Comparison of ENCODE assay signal across 1 cellular context in genomic region chr5:140547508-140548299, GRCh38.
A peak's percentile ranks its signal among the peaks of the same experiment; 100 is the strongest.
TF ChIP-seq lines count a peak whose summit lies in the region.

EIF4EBP3 (plus strand) TSS chr5:140547662; CDS start chr5:140547738, 76 bp downstream.

TF ChIP-seq in HepG2, 621 proteins besides CTCF, POLR2A, EP300 and RAD21 (continued from another document and continues in another):
- TF ChIP-seq SP1 (IDR thresholded peaks at IDR 0.05) = no peak
- TF ChIP-seq SP1 (CRISPR knock-in tag; IDR thresholded peaks at IDR 0.05) = peak; percentile 68
- TF ChIP-seq ATF2 (CRISPR knock-in tag; IDR thresholded peaks at IDR 0.05) = peak; percentile 67; the same call in 1 of the 2 replicates
- peak; percentile 99 for TF ChIP-seq MAX (IDR thresholded peaks at IDR 0.05)
- 0 out of 2 replicates have a peak, but pooled peaks have one; percentile 59 for TF ChIP-seq TOE1 (CRISPR knock-in tag; IDR thresholded peaks at IDR 0.05)
- no peak for TF ChIP-seq SOX6 (IDR thresholded peaks at IDR 0.05)
- TF ChIP-seq SOX6 (CRISPR knock-in tag; IDR thresholded peaks at IDR 0.05) = peak; percentile 67; the same call in 1 of the 2 replicates
- peak; percentile 42 for TF ChIP-seq HNRNPK (IDR thresholded peaks at IDR 0.05; ENCODE audit: low read depth, low read length, poor library complexity, severe bottlenecking)
- 0 out of 2 replicates have a peak, but pooled peaks have one; percentile 43 for TF ChIP-seq ZNF180 (CRISPR knock-in tag; IDR thresholded peaks at IDR 0.05; ENCODE audit: borderline replicate concordance, low read depth)
- TF ChIP-seq ZNF510 (CRISPR knock-in tag; IDR thresholded peaks at IDR 0.05; ENCODE audit: low read depth) = no peak
- TF ChIP-seq ZBTB34 (CRISPR knock-in tag; IDR thresholded peaks at IDR 0.05) = peak; percentile 54
- TF ChIP-seq AHDC1 (CRISPR knock-in tag; IDR thresholded peaks at IDR 0.05; ENCODE audit: borderline replicate concordance) = no peak
- TF ChIP-seq MYC (CRISPR knock-in tag; IDR thresholded peaks at IDR 0.05; ENCODE audit: borderline replicate concordance) = peak; percentile 97
- no peak for TF ChIP-seq THYN1 (CRISPR knock-in tag; IDR thresholded peaks at IDR 0.05; ENCODE audit: borderline replicate concordance, low read depth)
- 0 out of 2 replicates have a peak, but pooled peaks have one; percentile 48 for TF ChIP-seq TP53 (CRISPR knock-in tag; conservative IDR thresholded peaks at IDR 0.05)
- no peak for TF ChIP-seq CC2D1A (CRISPR knock-in tag; IDR thresholded peaks at IDR 0.05)
- TF ChIP-seq SPEN (CRISPR knock-in tag; IDR thresholded peaks at IDR 0.05; ENCODE audit: low read depth) = no peak; the same call in 1 of the 2 replicates
- TF ChIP-seq ATAD3A (CRISPR knock-in tag; IDR thresholded peaks at IDR 0.05) = no peak
- no peak for TF ChIP-seq FOXA1 (IDR thresholded peaks at IDR 0.05)
- peak; percentile 71 for TF ChIP-seq FOXA1 (CRISPR knock-in tag; IDR thresholded peaks at IDR 0.05)
- TF ChIP-seq ARID3A (IDR thresholded peaks at IDR 0.05; ENCODE audit: low read depth, low read length) = no peak
- no peak for TF ChIP-seq SRF (IDR thresholded peaks at IDR 0.05; ENCODE audit: low read depth, low read length)
- TF ChIP-seq ZMYM3 (CRISPR knock-in tag; IDR thresholded peaks at IDR 0.05) = peak; percentile 13; the same call in 1 of the 2 replicates
- TF ChIP-seq ZFP37 (CRISPR knock-in tag; IDR thresholded peaks at IDR 0.05; ENCODE audit: borderline replicate concordance) = 0 out of 2 replicates have a peak, but pooled peaks have one; percentile 42
- TF ChIP-seq ZNF136 (CRISPR knock-in tag; IDR thresholded peaks at IDR 0.05; ENCODE audit: low read depth) = no peak
- no peak for TF ChIP-seq THAP8 (CRISPR knock-in tag; IDR thresholded peaks at IDR 0.05; ENCODE audit: borderline replicate concordance)
- 0 out of 2 replicates have a peak, but pooled peaks have one; percentile 3 for TF ChIP-seq ESRRA (CRISPR knock-in tag; IDR thresholded peaks at IDR 0.05; ENCODE audit: low read depth)
- TF ChIP-seq ZNF317 (CRISPR knock-in tag; IDR thresholded peaks at IDR 0.05) = no peak
- TF ChIP-seq CAMTA2 (CRISPR knock-in tag; IDR thresholded peaks at IDR 0.05; ENCODE audit: borderline replicate concordance) = no peak
- no peak; the same call in 1 of the 2 replicates for TF ChIP-seq ZHX1 (CRISPR knock-in tag; IDR thresholded peaks at IDR 0.05; ENCODE audit: low read depth)
- no peak for TF ChIP-seq ZNF121 (CRISPR knock-in tag; IDR thresholded peaks at IDR 0.05)
- peak; percentile 81; the same call in 1 of the 2 replicates for TF ChIP-seq ZNF788 (CRISPR knock-in tag; IDR thresholded peaks at IDR 0.05; ENCODE audit: borderline replicate concordance)
- no peak for TF ChIP-seq SNAI1 (CRISPR knock-in tag; IDR thresholded peaks at IDR 0.05; ENCODE audit: borderline replicate concordance)
- TF ChIP-seq CBX5 (CRISPR knock-in tag; IDR thresholded peaks at IDR 0.05; ENCODE audit: borderline replicate concordance) = peak; percentile 75; the same call in 1 of the 2 replicates
- peak; percentile 99; the same call in 2 of the 3 replicates for TF ChIP-seq MXI1 (IDR thresholded peaks at IDR 0.05; ENCODE audit: borderline replicate concordance, low read depth, low read length)
- TF ChIP-seq IKZF1 (IDR thresholded peaks at IDR 0.05) = no peak
- TF ChIP-seq ELF1 (CRISPR knock-in tag; IDR thresholded peaks at IDR 0.05) = peak; percentile 3
- peak; percentile 82; the same call in 1 of the 2 replicates for TF ChIP-seq ZNF264 (CRISPR knock-in tag; IDR thresholded peaks at IDR 0.05)
- TF ChIP-seq KMT2A (CRISPR knock-in tag; IDR thresholded peaks at IDR 0.05) = 0 out of 2 replicates have a peak, but pooled peaks have one; percentile 68
- no peak for TF ChIP-seq ZNF737 (CRISPR knock-in tag; IDR thresholded peaks at IDR 0.05; ENCODE audit: borderline replicate concordance)
- TF ChIP-seq ARID2 (CRISPR knock-in tag; IDR thresholded peaks at IDR 0.05; ENCODE audit: borderline replicate concordance) = no peak
- TF ChIP-seq ZNF670 (CRISPR knock-in tag; IDR thresholded peaks at IDR 0.05; ENCODE audit: borderline replicate concordance) = no peak
- peak; percentile 85 for TF ChIP-seq MED1 (CRISPR knock-in tag; IDR thresholded peaks at IDR 0.05)
- peak; percentile 44; the same call in 1 of the 2 replicates for TF ChIP-seq KDM5B (CRISPR knock-in tag; IDR thresholded peaks at IDR 0.05; ENCODE audit: borderline replicate concordance)
- 0 out of 2 replicates have a peak, but pooled peaks have one; percentile 16 for TF ChIP-seq JUN (CRISPR knock-in tag; IDR thresholded peaks at IDR 0.05)
- peak; percentile 42 for TF ChIP-seq IRF2 (CRISPR knock-in tag; IDR thresholded peaks at IDR 0.05)
- peak; percentile 94 for TF ChIP-seq PBX2 (CRISPR knock-in tag; IDR thresholded peaks at IDR 0.05)
- TF ChIP-seq ZFP36L1 (CRISPR knock-in tag; IDR thresholded peaks at IDR 0.05) = 0 out of 2 replicates have a peak, but pooled peaks have one; percentile 20
- TF ChIP-seq GZF1 (CRISPR knock-in tag; IDR thresholded peaks at IDR 0.05) = no peak
- TF ChIP-seq GABPA (IDR thresholded peaks at IDR 0.05; ENCODE audit: low read depth, low read length) = no peak
- peak; percentile 74 for TF ChIP-seq GABPA (CRISPR knock-in tag; IDR thresholded peaks at IDR 0.05; ENCODE audit: low read depth)
- peak; percentile 74 for TF ChIP-seq DRAP1 (CRISPR knock-in tag; IDR thresholded peaks at IDR 0.05)
- no peak for TF ChIP-seq PCBP2 (optimal IDR thresholded peaks at IDR 0.05; ENCODE audit: low read depth, low read length, poor library complexity, severe bottlenecking)
- TF ChIP-seq GATA4 (IDR thresholded peaks at IDR 0.05; ENCODE audit: borderline replicate concordance, low read depth) = no peak
